ENCODE assay signal across 2 cellular contexts in genomic region chr5:56361398-56361797, GRCh38.
A peak's percentile ranks its signal among the peaks of the same experiment; 100 is the strongest.
TF ChIP-seq lines count a peak whose summit lies in the region.

No MANE protein-coding gene starts in this region.

TF ChIP-seq in HepG2, 621 proteins besides CTCF, POLR2A, EP300 and RAD21:
- no peak for TF ChIP-seq BRD4 (CRISPR knock-in tag; IDR thresholded peaks at IDR 0.05)
- TF ChIP-seq CEBPB (IDR thresholded peaks at IDR 0.05; ENCODE audit: borderline replicate concordance, low read depth, low read length), result peak; percentile 16; the same call in 1 of the 2 replicates

TF ChIP-seq in K562, 482 proteins besides CTCF, POLR2A, EP300 and RAD21:
- no peak for TF ChIP-seq ARNT (IDR thresholded peaks at IDR 0.05)
- no peak for TF ChIP-seq CEBPG (CRISPR knock-in tag; IDR thresholded peaks at IDR 0.05)
- TF ChIP-seq CEBPG (tag; conservative IDR thresholded peaks at IDR 0.05 in 1 of 2, IDR thresholded peaks at IDR 0.05 in 1 of 2), result 0 out of 4 replicates have a peak, but pooled peaks of 1 of the 2 experiments have one; percentile 26
- TF ChIP-seq CEBPB (tag; IDR thresholded peaks at IDR 0.05), result peak; percentile 51
